In the genomic region with DNA sequence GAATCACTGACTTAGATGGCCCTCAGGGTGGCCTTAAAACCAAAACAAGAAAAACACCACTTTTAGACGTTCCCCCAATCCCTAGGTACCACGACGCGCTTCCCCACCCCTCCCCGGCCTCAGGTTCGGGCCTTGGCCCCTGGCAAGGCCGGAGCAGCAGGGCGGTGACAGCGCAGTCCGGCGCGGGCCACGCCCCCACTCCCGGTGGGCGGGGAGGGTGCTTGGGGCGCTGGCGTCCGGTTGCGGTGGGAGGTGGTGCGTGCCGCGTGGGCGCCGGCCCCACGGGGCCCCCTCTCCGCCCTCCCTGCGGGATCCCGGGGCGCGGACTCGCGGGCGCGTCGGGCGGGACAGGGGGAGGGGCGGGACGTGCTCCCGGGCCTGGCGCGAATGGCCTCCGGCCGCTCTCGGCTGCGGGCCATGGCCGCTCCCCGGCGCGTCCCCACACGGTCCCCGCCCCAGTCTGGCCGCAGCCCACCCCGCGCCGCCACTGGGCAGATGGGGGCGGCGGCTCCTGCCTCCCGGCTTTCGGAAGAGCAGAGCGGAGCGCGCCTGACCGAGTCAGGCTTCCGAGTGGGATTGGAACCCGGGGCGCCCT, we compare ENCODE assay signal across 8 cellular contexts. TPM values are rescaled to one million over a fixed set of nuclear protein-coding genes. Genes with fewer than 3 reads are reported as not detected.
DNase-seq lines count a peak whose midpoint lies in the region; TF ChIP-seq lines count a peak whose summit lies in the region.

No MANE protein-coding gene starts in this region.

- no peaks in the 10 kb centered on the region for H3F3A ChIP-seq in DOHH2 (ENCODE audit: control insufficient read depth, insufficient read depth)

- POLR2A ChIA-PET in HEK293T (lab: Yijun Ruan, JAX): no interaction called here

- H3K4me1 ChIP-seq in DOHH2 (ENCODE audit: control insufficient read depth, low read length): peaks cover 8% of the 10 kb centered on the region; the same call in 1 of the 2 replicates
- peaks cover 41% of the 10 kb centered on the region for H3K4me1 ChIP-seq in left ventricle myocardium inferior

- H3K36me3 ChIP-seq in DOHH2 (ENCODE audit: control insufficient read depth, low read length) (no peaks in the 10 kb centered on the region), WERI-Rb-1 (no peaks in the 10 kb centered on the region), left ventricle myocardium inferior (no peaks in the 10 kb centered on the region)

- H3K27ac ChIP-seq in DOHH2 (ENCODE audit: low read depth, low read length): no peak overlapping the region
- H3K27ac ChIP-seq in WERI-Rb-1: 0 out of 2 replicates have a peak overlapping the region, but pooled peaks have one; percentile 12
- H3K27ac ChIP-seq in left ventricle myocardium inferior (replicated peaks): peak overlapping the region; percentile 96

- H3K27me3 ChIP-seq in DOHH2 (ENCODE audit: control insufficient read depth, low read length) (peaks cover 48% of the 10 kb centered on the region), WERI-Rb-1 (ENCODE audit: insufficient read depth, low read depth, severe bottlenecking) (peaks cover 27% of the 10 kb centered on the region), left ventricle myocardium inferior (ENCODE audit: low read depth) (no peaks in the 10 kb centered on the region)

- DNase-seq in HEK293T (ENCODE audit: extremely low spot score) (peak; percentile 42), WERI-Rb-1 (no peak), left ventricle myocardium inferior (peak; percentile 75), skeletal muscle cell (ENCODE audit: low read depth) (no peak), GM19238 (ENCODE audit: insufficient read length, low spot score) (no peak), NK-92 (lab: John Stamatoyannopoulos, UW; ENCODE audit: unreplicated experiment) (no peak)
- no peak for DNase-seq in stimulated activated naive CD4-positive, alpha-beta T cell treated with Interleukin-2 at 50 U/mL for 16 hours (lab: John Stamatoyannopoulos, UW)

- H3K4me2 ChIP-seq in DOHH2 (ENCODE audit: low read length): peak overlapping the region; percentile 55

- intact Hi-C loops in left ventricle myocardium inferior (cut with micrococcal nuclease): no loop called here

- no peaks in the 10 kb centered on the region for H4K20me1 ChIP-seq in DOHH2 (ENCODE audit: control insufficient read depth, insufficient read depth, low read depth, low read length)

- H3K79me2 ChIP-seq in DOHH2 (ENCODE audit: control insufficient read depth, low read length): no peaks in the 10 kb centered on the region

- CTCF ChIA-PET in HEK293T (lab: Yijun Ruan, JAX): no interaction called here

- H3K4me3 ChIP-seq in DOHH2 (ENCODE audit: low read length): peak overlapping the region; percentile 41
- peak overlapping the region; percentile 67 for H3K4me3 ChIP-seq in WERI-Rb-1 (ENCODE audit: low read depth, low read length)
- peak overlapping the region; percentile 75 for H3K4me3 ChIP-seq in left ventricle myocardium inferior
- peak overlapping the region; percentile 56 for H3K4me3 ChIP-seq in skeletal muscle cell (ENCODE audit: low read depth, low read length)

- H3K9me2 ChIP-seq in DOHH2 (replicated peaks; ENCODE audit: control insufficient read depth, low read length): no peaks in the 10 kb centered on the region

- TF ChIP-seq CTCF in DOHH2 (IDR thresholded peaks at IDR 0.05; ENCODE audit: low read depth, low read length, poor library complexity, severe bottlenecking) (no peak), WERI-Rb-1 (IDR thresholded peaks at IDR 0.05; ENCODE audit: low read depth, low read length) (no peak), left ventricle myocardium inferior (IDR thresholded peaks at IDR 0.05; ENCODE audit: borderline replicate concordance) (no peak)

- H3K9me3 ChIP-seq in DOHH2 (ENCODE audit: control insufficient read depth, insufficient read depth, low read length): no peaks in the 10 kb centered on the region
- H3K9me3 ChIP-seq in WERI-Rb-1 (ENCODE audit: severe bottlenecking): peaks cover 2% of the 10 kb centered on the region
- H3K9me3 ChIP-seq in left ventricle myocardium inferior (replicated peaks): no peaks in the 10 kb centered on the region

TF ChIP-seq in HEK293T, 16 proteins besides CTCF, POLR2A, EP300 and RAD21:
- 0 out of 2 replicates have a peak, but pooled peaks have one; percentile 14 for TF ChIP-seq LEF1 (IDR thresholded peaks at IDR 0.05; ENCODE audit: borderline replicate concordance)
- peak; percentile 76; the same call in 1 of the 2 replicates for TF ChIP-seq ARNT (IDR thresholded peaks at IDR 0.05)
- no peak for TF ChIP-seq ELF4 (IDR thresholded peaks at IDR 0.05)

RNA-seq across cellular contexts. Expression of gene PPP1R3G, which starts 0.9 kb away (rescaled TPM):
- 11.1 TPM for total RNA-seq in left ventricle myocardium inferior

Comparison
In these comparisons a context has a peak if more than half of its experiments do, and no peak if none do; other contexts are left out.
1. DNase-seq: peak in HEK293T (single experiment) and left ventricle myocardium inferior (single experiment); none in WERI-Rb-1 (single experiment), skeletal muscle cell (single experiment), GM19238 (single experiment), stimulated activated naive CD4-positive, alpha-beta T cell treated with Interleukin-2 at 50 U/mL for 16 hours (single experiment) and NK-92 (single experiment).
2. Peak in every context shown above with its lines, with median percentiles within 50 percentile points of each other: H3K4me3 ChIP-seq.